In the genomic region with DNA sequence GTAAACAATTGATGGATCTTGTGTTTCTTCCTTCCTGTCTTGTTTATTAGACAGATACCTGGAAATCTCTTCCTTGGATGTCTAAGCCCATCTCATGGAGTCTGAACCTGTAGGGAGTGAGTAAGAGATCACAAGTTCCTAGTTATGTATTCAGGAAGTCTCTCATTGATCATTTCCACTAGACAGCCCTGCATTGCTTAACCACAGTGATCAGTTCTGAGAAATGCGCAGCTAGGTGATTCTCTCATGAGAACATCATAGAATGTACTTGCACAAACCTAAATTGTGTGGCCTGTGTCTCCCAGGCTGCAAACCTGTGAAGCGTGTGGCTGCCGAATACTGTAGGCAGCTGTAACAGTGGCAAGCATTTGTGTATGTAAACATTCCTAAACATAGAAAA, we compare ENCODE assay signal across 17 cellular contexts. TPM values are rescaled to one million over a fixed set of nuclear protein-coding genes. Genes with fewer than 3 reads are reported as not detected.
A peak's percentile ranks its signal among the peaks of the same experiment; 100 is the strongest.
DNase-seq lines count a peak whose midpoint lies in the region; ATAC-seq and TF ChIP-seq lines count a peak whose summit lies in the region.
"Had no signal": no experiment of that assay in that cellular context is flagged by ENCODE, and none has a peak within 500 bp of the region (broad histone marks: within the 10 kb centered on the region; RNA-seq: fewer than 3 reads in every experiment).

No MANE protein-coding gene starts in this region.

- no peak overlapping the region for H2BK120ac ChIP-seq in mesenchymal stem cell (ENCODE audit: low read depth, low read length)

- H3F3A ChIP-seq in PC-3 (ENCODE audit: low read length, unreplicated experiment) = no peaks in the 10 kb centered on the region

- peaks cover 26% of the 10 kb centered on the region for H3K4me1 Mint-ChIP-seq in activated naive CD8-positive, alpha-beta T cell treated with anti-CD3 and anti-CD28 coated beads, Interleukin-2, amount 10 ng/mL, durations not matched to agents 7 days and 5 days
- H3K4me1 Mint-ChIP-seq: central memory CD8-positive, alpha-beta T cell had no signal

- H3K36me3 ChIP-seq in mesenchymal stem cell (ENCODE audit: control insufficient read depth in 1 of 2, insufficient read depth in 2 of 2, low read depth in 1 of 2, low read length in 2 of 2) = peaks cover 30 to 71% of the 10 kb centered on the region in 2 experiments
- H3K36me3 ChIP-seq in PC-3 (ENCODE audit: low read depth, low read length) = peaks cover 15% of the 10 kb centered on the region

- TF ChIP-seq CTCF in PC-3 (conservative IDR thresholded peaks at IDR 0.05; ENCODE audit: low read depth, low read length) = no peak

- 100% methylated on average over 3 of the region's 3 CpGs for WGBS in mesenchymal stem cell

- H3K9me3 ChIP-seq in mesenchymal stem cell (ENCODE audit: control insufficient read depth, low read length) (peaks cover 1% of the 10 kb centered on the region), PC-3 (ENCODE audit: low read length) (no peaks in the 10 kb centered on the region)

- ATAC-seq in GM18907 (IDR thresholded peaks at IDR 0.05; ENCODE audit: unreplicated experiment) (peak; percentile 61), HG02870 (IDR thresholded peaks at IDR 0.05; ENCODE audit: unreplicated experiment) (peak; percentile 42), PC-3 (no peak)
- ATAC-seq in activated naive CD8-positive, alpha-beta T cell treated with anti-CD3 and anti-CD28 coated beads, Interleukin-2, amount 10 ng/mL, durations not matched to agents 7 days and 5 days (ENCODE audit: low read depth) = peak; percentile 85

- no peak overlapping the region for H2BK15ac ChIP-seq in mesenchymal stem cell (ENCODE audit: low read depth, poor library complexity, severe bottlenecking)

- peak overlapping the region; percentile 86 for H3K27ac ChIP-seq in mesenchymal stem cell (ENCODE audit: low read length, poor library complexity, severe bottlenecking)
- H3K27ac ChIP-seq in PC-3 (ENCODE audit: low read length) = no peak overlapping the region

- no peak overlapping the region for H3K23ac ChIP-seq in mesenchymal stem cell (ENCODE audit: low read length in 2 of 2)

- no peaks in the 10 kb centered on the region for H3K27me3 Mint-ChIP-seq in activated naive CD8-positive, alpha-beta T cell treated with anti-CD3 and anti-CD28 coated beads, Interleukin-2, amount 10 ng/mL, durations not matched to agents 7 days and 5 days
- H3K27me3 Mint-ChIP-seq: activated naive CD8-positive, alpha-beta T cell; central memory CD8-positive, alpha-beta T cell had no signal

- no peaks in the 10 kb centered on the region for H3K79me2 ChIP-seq in PC-3 (ENCODE audit: low read length)

- H3K27me3 ChIP-seq in mesenchymal stem cell (ENCODE audit: control insufficient read depth in 1 of 2, insufficient read depth in 1 of 2, low read length in 2 of 2) (no peaks in the 10 kb centered on the region), PC-3 (ENCODE audit: low read length) (no peaks in the 10 kb centered on the region)

- no peaks in the 10 kb centered on the region for H3K9me2 ChIP-seq in PC-3 (replicated peaks; ENCODE audit: low read length)

- H2BK12ac ChIP-seq in mesenchymal stem cell (ENCODE audit: low read length in 2 of 2) = no peak overlapping the region

- H3K4me2 ChIP-seq in mesenchymal stem cell (ENCODE audit: low read length, poor library complexity, severe bottlenecking) (no peak overlapping the region), PC-3 (ENCODE audit: low read length) (no peak overlapping the region)
- H3K4me2 ChIP-seq: smooth muscle cell had no signal

- no peak overlapping the region for H2BK5ac ChIP-seq in mesenchymal stem cell (ENCODE audit: low read depth, low read length, poor library complexity, severe bottlenecking)

- no peak overlapping the region for H3K18ac ChIP-seq in mesenchymal stem cell (ENCODE audit: low read depth in 1 of 2, low read length in 2 of 2)

- peak overlapping the region; percentile 26 for H3K27ac Mint-ChIP-seq in activated naive CD8-positive, alpha-beta T cell treated with anti-CD3 and anti-CD28 coated beads, Interleukin-2, amount 10 ng/mL, durations not matched to agents 7 days and 5 days
- H3K27ac Mint-ChIP-seq: activated naive CD8-positive, alpha-beta T cell had no signal

- H3K36me3 Mint-ChIP-seq in activated naive CD8-positive, alpha-beta T cell treated with anti-CD3 and anti-CD28 coated beads, Interleukin-2, amount 10 ng/mL, durations not matched to agents 7 days and 5 days = peaks cover 41% of the 10 kb centered on the region

- no TSS peak for BruUV-seq in PC-3 (replicated peaks; lab: Mats Ljungman, UMichigan)

- no peak overlapping the region for H3K14ac ChIP-seq in mesenchymal stem cell (ENCODE audit: low read length in 2 of 2)

- H3K4me3 Mint-ChIP-seq in activated naive CD8-positive, alpha-beta T cell treated with anti-CD3 and anti-CD28 coated beads, Interleukin-2, amount 10 ng/mL, durations not matched to agents 7 days and 5 days = peak overlapping the region; percentile 64
- H3K4me3 Mint-ChIP-seq: activated naive CD8-positive, alpha-beta T cell; central memory CD8-positive, alpha-beta T cell had no signal

- peaks cover 13% of the 10 kb centered on the region for H3K4me1 ChIP-seq in mesenchymal stem cell (ENCODE audit: control insufficient read depth, insufficient read depth, low read depth, low read length)
- peaks cover 12% of the 10 kb centered on the region for H3K4me1 ChIP-seq in PC-3 (ENCODE audit: insufficient read depth, low read length)

- H3K4ac ChIP-seq in mesenchymal stem cell (ENCODE audit: low read depth in 1 of 2, low read length in 2 of 2) = no peak overlapping the region

- H4K91ac ChIP-seq in mesenchymal stem cell (ENCODE audit: low read length) = no peak overlapping the region

- H2AFZ ChIP-seq in mesenchymal stem cell (ENCODE audit: low read depth, low read length) (no peak overlapping the region), PC-3 (ENCODE audit: low read length) (no peak overlapping the region)

- intact Hi-C loops in PC-3 (cut with micrococcal nuclease) = no loop called here

- DNase-seq in activated naive CD8-positive, alpha-beta T cell treated with anti-CD3 and anti-CD28 coated beads, Interleukin-2, amount 10 ng/mL, durations not matched to agents 7 days and 5 days = no peak
- peak; percentile 9 for DNase-seq in mesenchymal stem cell
- no peak for DNase-seq in NCI-H2081 (lab: John Stamatoyannopoulos, UW)
- DNase-seq in NCI-H1105 (lab: John Stamatoyannopoulos, UW) = no peak
- DNase-seq in DMS79 treated with DMSO at 0.1 percent for 48 hours (lab: John Stamatoyannopoulos, UW) = no peak
- no peak for DNase-seq in PC-3
- DNase-seq: activated CD4-positive, alpha-beta T cell treated with anti-CD3 and anti-CD28 coated beads, Interleukin-2, amount 50 U/mL, for 48 hours; DMS153; GOT3; MV-4-11; NCI-H2171; SIG-M5 had no signal

- CTCF ChIA-PET in PC-3 (lab: Charles Lee) = no interaction called here

- 0 out of 2 replicates have a peak, but pooled peaks cover 5% of the 10 kb centered on the region for H4K20me1 ChIP-seq in PC-3 (ENCODE audit: low read length)

- H3K9ac ChIP-seq in mesenchymal stem cell (ENCODE audit: low read length) (no peak overlapping the region), PC-3 (ENCODE audit: low read length) (no peak overlapping the region)

- peaks cover 32% of the 10 kb centered on the region for H3K79me1 ChIP-seq in mesenchymal stem cell (replicated peaks; ENCODE audit: low read length, poor library complexity, severe bottlenecking)

- peaks cover 4% of the 10 kb centered on the region for H3K9me3 Mint-ChIP-seq in activated naive CD8-positive, alpha-beta T cell treated with anti-CD3 and anti-CD28 coated beads, Interleukin-2, amount 10 ng/mL, durations not matched to agents 7 days and 5 days
- H3K9me3 Mint-ChIP-seq: central memory CD8-positive, alpha-beta T cell had no signal

- no peak overlapping the region for H4K8ac ChIP-seq in mesenchymal stem cell (ENCODE audit: low read length)

- H3K4me3 ChIP-seq in mesenchymal stem cell (ENCODE audit: insufficient read depth in 1 of 2, low read depth in 1 of 2, low read length in 2 of 2) (no peak overlapping the region), PC-3 (ENCODE audit: low read length) (no peak overlapping the region)
- H3K4me3 ChIP-seq: smooth muscle cell had no signal

- peak overlapping the region; percentile 47 for H2AK5ac ChIP-seq in mesenchymal stem cell (ENCODE audit: low read length, severe bottlenecking)

- POLR2A ChIA-PET in activated naive CD8-positive, alpha-beta T cell treated with anti-CD3 and anti-CD28 coated beads, Interleukin-2, amount 10 ng/mL, durations not matched to agents 7 days and 5 days (lab: Charles Lee) = interaction anchor here (0.6 kb wide), 1 partner anchor 30 kb away, joined by 3 read pairs; no protein-coding TSS in a partner anchor
- POLR2A ChIA-PET in PC-3 (lab: Charles Lee; ENCODE audit: unreplicated experiment) = no interaction called here

RNA-seq across cellular contexts. Expression of a gene that starts 39.1 kb away (rescaled TPM):
- total RNA-seq in activated naive CD8-positive, alpha-beta T cell treated with anti-CD3 and anti-CD28 coated beads, Interleukin-2, amount 10 ng/mL, durations not matched to agents 7 days and 5 days = 10 to 100 TPM; 34.9 to 35.8 TPM
- 17.6 TPM for polyA plus RNA-seq in mesenchymal stem cell (2013, experiment 1 of 2)
- polyA plus RNA-seq in mesenchymal stem cell (2013, experiment 2 of 2) = 17.4 TPM
- total RNA-seq in PC-3 (2014; rRNA removed) = 8.7 and 11.5 TPM in 2 replicates

RNA-seq across cellular contexts. Expression of a gene that starts 54.8 kb away (rescaled TPM):
- total RNA-seq in activated naive CD8-positive, alpha-beta T cell treated with anti-CD3 and anti-CD28 coated beads, Interleukin-2, amount 10 ng/mL, durations not matched to agents 7 days and 5 days = 10 to 100 TPM; 15.2 to 15.8 TPM
- 2.9 TPM for polyA plus RNA-seq in mesenchymal stem cell (2013, experiment 1 of 2)
- 2.3 TPM for polyA plus RNA-seq in mesenchymal stem cell (2013, experiment 2 of 2)
- 0.84 and 1.2 TPM in 2 replicates for total RNA-seq in PC-3 (2014; rRNA removed)
